In the genomic region with DNA sequence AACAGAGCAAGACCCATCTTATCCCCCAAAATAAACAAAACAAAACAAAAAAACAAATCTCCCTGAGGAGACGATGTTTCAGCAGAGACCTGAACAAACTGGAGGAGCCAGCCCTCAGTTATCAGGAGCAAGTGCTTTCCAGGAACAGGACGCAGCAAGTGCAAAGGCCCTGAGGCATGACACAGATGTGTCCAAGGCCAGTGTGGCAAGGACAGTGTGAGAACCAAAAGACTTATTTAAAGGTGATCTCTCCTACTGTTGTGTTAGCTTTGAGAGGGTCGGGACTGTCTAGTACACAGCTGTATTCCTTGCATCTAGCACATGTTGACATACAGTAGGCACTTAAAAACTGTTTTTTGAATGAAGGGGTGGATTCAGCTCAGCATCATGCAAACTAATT, we compare ENCODE assay signal across 6 cellular contexts. TPM values are rescaled to one million over a fixed set of nuclear protein-coding genes. Genes with fewer than 3 reads are reported as not detected.
"Had no signal": no experiment of that assay in that cellular context is flagged by ENCODE, and none has a peak within 500 bp of the region (broad histone marks: within the 10 kb centered on the region; RNA-seq: fewer than 3 reads in every experiment).

No MANE protein-coding gene starts in this region.

- H3K4me2 ChIP-seq: GM23338 had no signal

- H3K4me3 ChIP-seq: GM23338 had no signal

- H2AFZ ChIP-seq: GM23338 had no signal

- DNase-seq: H9, HCEC 1CT, HFFc6 had no signal

- H3K27ac ChIP-seq: HL-60 had no signal

RNA-seq across cellular contexts. Expression of a gene that starts 48.0 kb away (rescaled TPM):
- total RNA-seq: H1, H9 had no signal
- polyA plus RNA-seq: GM23338, H1 had no signal
